2 cellular contexts compared by ENCODE assay signal in genomic region chr19:39492225-39492624, GRCh38.
TF ChIP-seq lines count a peak whose summit lies in the region.

No MANE protein-coding gene starts in this region.

TF ChIP-seq in A549, 52 proteins besides CTCF, POLR2A, EP300 and RAD21:
- TF ChIP-seq HOXB5 (CRISPR knock-in tag; IDR thresholded peaks at IDR 0.05), result no peak
- 0 out of 2 replicates have a peak, but pooled peaks have one; percentile 56 for TF ChIP-seq TFCP2L1 (CRISPR knock-in tag; IDR thresholded peaks at IDR 0.05)

TF ChIP-seq in K562, 482 proteins besides CTCF, POLR2A, EP300 and RAD21:
- TF ChIP-seq TBP (optimal IDR thresholded peaks at IDR 0.05; ENCODE audit: low read depth, low read length), result no peak
- TF ChIP-seq MTA3 (IDR thresholded peaks at IDR 0.05; ENCODE audit: borderline replicate concordance), result no peak
- TF ChIP-seq, protein P1, sequence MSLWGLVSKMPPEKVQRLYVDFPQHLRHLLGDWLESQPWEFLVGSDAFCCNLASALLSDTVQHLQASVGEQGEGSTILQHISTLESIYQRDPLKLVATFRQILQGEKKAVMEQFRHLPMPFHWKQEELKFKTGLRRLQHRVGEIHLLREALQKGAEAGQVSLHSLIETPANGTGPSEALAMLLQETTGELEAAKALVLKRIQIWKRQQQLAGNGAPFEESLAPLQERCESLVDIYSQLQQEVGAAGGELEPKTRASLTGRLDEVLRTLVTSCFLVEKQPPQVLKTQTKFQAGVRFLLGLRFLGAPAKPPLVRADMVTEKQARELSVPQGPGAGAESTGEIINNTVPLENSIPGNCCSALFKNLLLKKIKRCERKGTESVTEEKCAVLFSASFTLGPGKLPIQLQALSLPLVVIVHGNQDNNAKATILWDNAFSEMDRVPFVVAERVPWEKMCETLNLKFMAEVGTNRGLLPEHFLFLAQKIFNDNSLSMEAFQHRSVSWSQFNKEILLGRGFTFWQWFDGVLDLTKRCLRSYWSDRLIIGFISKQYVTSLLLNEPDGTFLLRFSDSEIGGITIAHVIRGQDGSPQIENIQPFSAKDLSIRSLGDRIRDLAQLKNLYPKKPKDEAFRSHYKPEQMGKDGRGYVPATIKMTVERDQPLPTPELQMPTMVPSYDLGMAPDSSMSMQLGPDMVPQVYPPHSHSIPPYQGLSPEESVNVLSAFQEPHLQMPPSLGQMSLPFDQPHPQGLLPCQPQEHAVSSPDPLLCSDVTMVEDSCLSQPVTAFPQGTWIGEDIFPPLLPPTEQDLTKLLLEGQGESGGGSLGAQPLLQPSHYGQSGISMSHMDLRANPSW (CRISPR knock-in tag; IDR thresholded peaks at IDR 0.05), result no peak
- TF ChIP-seq ZNF717 (CRISPR knock-in tag; IDR thresholded peaks at IDR 0.05), result no peak
- no peak for TF ChIP-seq TCF7 (IDR thresholded peaks at IDR 0.05; ENCODE audit: borderline replicate concordance)
- no peak for TF ChIP-seq NFE2 (IDR thresholded peaks at IDR 0.05; ENCODE audit: low read depth)
- no peak for TF ChIP-seq PCBP1 (IDR thresholded peaks at IDR 0.05; ENCODE audit: low read depth, low read length, poor library complexity, severe bottlenecking)
- TF ChIP-seq TFE3 (CRISPR knock-in tag; IDR thresholded peaks at IDR 0.05), result no peak
- TF ChIP-seq THAP7 (CRISPR knock-in tag; IDR thresholded peaks at IDR 0.05), result no peak
- 0 out of 2 replicates have a peak, but pooled peaks have one; percentile 31 for TF ChIP-seq ADNP (tag; IDR thresholded peaks at IDR 0.05)
- TF ChIP-seq THRAP3 (IDR thresholded peaks at IDR 0.05; ENCODE audit: borderline replicate concordance), result no peak
- no peak for TF ChIP-seq CGGBP1 (CRISPR knock-in tag; IDR thresholded peaks at IDR 0.05)
- 0 out of 4 replicates have a peak, but pooled peaks have one; percentile 7 to 8 for TF ChIP-seq KDM1A (IDR thresholded peaks at IDR 0.05)
- TF ChIP-seq BRF1 (IDR thresholded peaks at IDR 0.05; ENCODE audit: borderline replicate concordance, extremely low read depth, insufficient read length), result no peak
- peak; percentile 58 for TF ChIP-seq RBM25 (IDR thresholded peaks at IDR 0.05; ENCODE audit: low read depth, low read length, severe bottlenecking)
- TF ChIP-seq BCOR (IDR thresholded peaks at IDR 0.05), result peak; percentile 85
